ENCODE assay signal across 9 cellular contexts in genomic region chr5:11904270-11904906, GRCh38. TPM values are rescaled to one million over a fixed set of nuclear protein-coding genes. Genes with fewer than 3 reads are reported as not detected.
A peak's percentile ranks its signal among the peaks of the same experiment; 100 is the strongest.
DNase-seq lines count a peak whose midpoint lies in the region; ATAC-seq and TF ChIP-seq lines count a peak whose summit lies in the region.
"Had no signal": no experiment of that assay in that cellular context is flagged by ENCODE, and none has a peak within 500 bp of the region (broad histone marks: within the 10 kb centered on the region; RNA-seq: fewer than 3 reads in every experiment).

CTNND2 (minus strand) TSS chr5:11904446; CDS start chr5:11903853, 593 bp downstream.

- TF ChIP-seq EP300 in transverse colon (IDR thresholded peaks at IDR 0.05; ENCODE audit: low read depth) = no peak

- TF ChIP-seq CTCF in transverse colon (IDR thresholded peaks at IDR 0.05) = no peak

- intact Hi-C loops in left colon (cut with DNase I, micrococcal nuclease) = no loop called here
- intact Hi-C loops in transverse colon (cut with DNase I; ENCODE audit: low total_unique reads) = no loop called here

- H3K4me1 Mint-ChIP-seq in T-helper 2 cell treated with Interferon-gamma antibody and Interleukin-4, amounts not matched to agents 5 μg/mL and 100 μg/mL, for 36 hours (ENCODE audit: low read depth) = peaks cover 5% of the 10 kb centered on the region

- no peak within 1 kb of the TSS for H3K27ac ChIP-seq in transverse colon

- H3K4me3 Mint-ChIP-seq in T-helper 2 cell treated with Interferon-gamma antibody and Interleukin-4, amounts not matched to agents 5 μg/mL and 100 μg/mL, for 36 hours = peak within 1 kb of the TSS; percentile 18

- peaks cover 0 to 8% (median 6%) of the 10 kb centered on the region in 4 donors for H3K4me1 ChIP-seq in transverse colon

- H3K36me3 Mint-ChIP-seq in T-helper 2 cell treated with Interferon-gamma antibody and Interleukin-4, amounts not matched to agents 5 μg/mL and 100 μg/mL, for 36 hours (ENCODE audit: low read depth) = no peaks in the 10 kb centered on the region

- in situ Hi-C loops in transverse colon (cut with MboI; ENCODE audit: low pct_ligation_motif_present in 1 of 4, low pct_unique_long_range_greater_than_20kb in 1 of 4, low sequenced_read_pairs in 3 of 4) = no loop called here

- peaks cover 37% of the 10 kb centered on the region for H3K27me3 Mint-ChIP-seq in T-helper 2 cell treated with Interferon-gamma antibody and Interleukin-4, amounts not matched to agents 5 μg/mL and 100 μg/mL, for 36 hours (ENCODE audit: low read depth)

- TF ChIP-seq POLR2A in transverse colon (IDR thresholded peaks at IDR 0.05) = no peak

- H3K9me3 Mint-ChIP-seq in T-helper 2 cell treated with Interferon-gamma antibody and Interleukin-4, amounts not matched to agents 5 μg/mL and 100 μg/mL, for 36 hours = no peaks in the 10 kb centered on the region

- no peaks in the 10 kb centered on the region for H3K36me3 ChIP-seq in transverse colon

- WGBS in transverse colon (ENCODE audit: low coverage in 1 of 2), 2 donors = 5% methylated on average over 52 of the region's 63 CpGs; no CpG with 5 or more reads in 1 of the 2 donors

- H3K9me3 ChIP-seq in transverse colon = no peaks in the 10 kb centered on the region

- ATAC-seq in left colon = peak; percentile 38
- ATAC-seq in GM18873 (IDR thresholded peaks at IDR 0.05; ENCODE audit: low FRiP score, unreplicated experiment) = no peak
- ATAC-seq in HG03378 (IDR thresholded peaks at IDR 0.05; ENCODE audit: unreplicated experiment) = no peak

- H3K27me3 ChIP-seq in transverse colon = peaks cover 56% of the 10 kb centered on the region

- peak within 1 kb of the TSS in 3 of 4 donors; percentile 8 to 35 (median 33) for H3K4me3 ChIP-seq in transverse colon

- DNase-seq in T-helper 2 cell treated with Interferon-gamma antibody and Interleukin-4, amounts not matched to agents 5 μg/mL and 100 μg/mL, for 36 hours (ENCODE audit: low spot score) = no peak
- DNase-seq in T-helper 2 cell = no peak
- peak; percentile 82 for DNase-seq in NCI-H1694 treated with DMSO at 0.1 percent for 48 hours (lab: John Stamatoyannopoulos, UW)
- peak; percentile 0 for DNase-seq in brain pericyte (ENCODE audit: low read depth, low spot score)
- no peak for DNase-seq in left colon
- no peak for DNase-seq in transverse colon

- H3K27ac Mint-ChIP-seq in T-helper 2 cell treated with Interferon-gamma antibody and Interleukin-4, amounts not matched to agents 5 μg/mL and 100 μg/mL, for 36 hours = no peak within 1 kb of the TSS

RNA-seq across cellular contexts. Expression of gene CTNND2, which starts in this region (rescaled TPM):
- total RNA-seq in left colon = under 1 TPM; 0.82 to 0.95 TPM
- total RNA-seq in transverse colon = 1 to 10 TPM in 2 of 4 donors, not detected in 2; 1.9 to 2.1 TPM
- total RNA-seq: T-helper 2 cell treated with Interferon-gamma antibody and Interleukin-4, amounts not matched to agents 100 ng/mL and 5 ng/mL, for 36 hours had no signal

Comparison
In these comparisons a context has a peak if more than half of its experiments do, and no peak if none do; other contexts are left out.
1. Peak in ATAC-seq in left colon; RNA of the gene not detected or under 1 TPM.
2. DNase-seq: peak in NCI-H1694 treated with DMSO at 0.1 percent for 48 hours (single experiment) and brain pericyte (single experiment); none in T-helper 2 cell treated with Interferon-gamma antibody and Interleukin-4, amounts not matched to agents 5 μg/mL and 100 μg/mL, for 36 hours (single experiment), T-helper 2 cell (0 of 5), left colon (0 of 2) and transverse colon (single experiment).